13 cellular contexts compared by ENCODE assay signal in the genomic region with DNA sequence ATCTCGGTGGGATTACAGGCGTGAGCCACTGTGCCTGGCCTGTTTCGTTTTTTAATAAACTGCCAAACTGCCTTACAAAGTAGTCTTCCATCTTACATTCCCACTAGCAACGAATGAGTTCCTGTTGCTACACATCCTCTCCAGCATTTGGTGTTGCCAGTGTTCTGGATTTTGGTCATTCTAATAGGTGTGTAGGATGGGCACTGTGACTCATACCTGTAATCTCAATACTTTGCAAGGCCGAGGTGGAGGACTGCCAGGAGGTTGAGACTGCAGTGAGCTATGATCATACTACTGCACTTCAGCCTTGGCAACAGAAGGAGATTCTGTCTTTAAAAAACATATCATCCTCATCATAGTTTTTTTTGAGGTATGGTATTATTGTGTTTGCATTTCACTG. TPM values are rescaled to one million over a fixed set of nuclear protein-coding genes. Genes with fewer than 3 reads are reported as not detected.
A peak's percentile ranks its signal among the peaks of the same experiment; 100 is the strongest.
DNase-seq lines count a peak whose midpoint lies in the region; ATAC-seq and TF ChIP-seq lines count a peak whose summit lies in the region.
"Had no signal": no experiment of that assay in that cellular context is flagged by ENCODE, and none has a peak within 500 bp of the region (broad histone marks: within the 10 kb centered on the region; RNA-seq: fewer than 3 reads in every experiment).

No MANE protein-coding gene starts in this region.

- no peaks in the 10 kb centered on the region for H3K9me3 ChIP-seq in SK-N-SH
- H3K9me3 ChIP-seq in mesenchymal stem cell (ENCODE audit: control insufficient read depth, low read length), result no peaks in the 10 kb centered on the region

- H3K4me2 ChIP-seq in SK-N-SH (no peak overlapping the region), mesenchymal stem cell (ENCODE audit: low read length, poor library complexity, severe bottlenecking) (no peak overlapping the region)

- no peaks in the 10 kb centered on the region for H3K4me1 ChIP-seq in SK-N-SH (ENCODE audit: control insufficient read depth in 1 of 2, insufficient read depth in 2 of 2, low read depth in 1 of 2, low read length in 1 of 2)
- H3K4me1 ChIP-seq in mesenchymal stem cell (ENCODE audit: control insufficient read depth, insufficient read depth, low read depth, low read length), result peaks cover 1% of the 10 kb centered on the region

- H3K4me3 ChIP-seq in SK-N-SH (ENCODE audit: low read depth in 2 of 2, low read length in 1 of 2), result no peak overlapping the region
- no peak overlapping the region for H3K4me3 ChIP-seq in mesenchymal stem cell (ENCODE audit: insufficient read depth in 1 of 2, low read depth in 1 of 2, low read length in 2 of 2)

- POLR2A ChIA-PET in SK-N-SH (lab: Yijun Ruan, JAX), result no interaction called here
- POLR2A ChIA-PET in activated CD4-positive, alpha-beta T cell treated with anti-CD3 and anti-CD28 coated beads, Interleukin-2, amount 10 ng/mL, durations not matched to agents 7 days and 5 days (lab: Charles Lee), result interaction anchor here (0.6 to 0.7 kb wide), 2 partner anchors 91 to 303 kb away, joined by 3 to 8 read pairs; no protein-coding TSS in a partner anchor

- no peak overlapping the region for H2BK120ac ChIP-seq in mesenchymal stem cell (ENCODE audit: low read depth, low read length)

- no peak overlapping the region for H2BK15ac ChIP-seq in mesenchymal stem cell (ENCODE audit: low read depth, poor library complexity, severe bottlenecking)

- no peak overlapping the region for H2AK5ac ChIP-seq in mesenchymal stem cell (ENCODE audit: low read length, severe bottlenecking)

- peak overlapping the region; percentile 56 for H3K27ac Mint-ChIP-seq in nephron progenitor cell
- H3K27ac Mint-ChIP-seq in T-helper 2 cell treated with Interferon-gamma antibody and Interleukin-4, amounts not matched to agents 5 μg/mL and 100 μg/mL, for 36 hours, result no peak overlapping the region
- no peak overlapping the region for H3K27ac Mint-ChIP-seq in activated CD4-positive, alpha-beta T cell treated with anti-CD3 and anti-CD28 coated beads, Interleukin-2, amount 10 ng/mL, durations not matched to agents 7 days and 5 days
- H3K27ac Mint-ChIP-seq: dendritic cell treated with granulocyte-macrophage colony-stimulating factor and Interleukin-4, amounts not matched to agents 40 ng/mL and 50 ng/mL, for 4 days had no signal

- H4K91ac ChIP-seq in mesenchymal stem cell (ENCODE audit: low read length), result no peak overlapping the region

- CTCF ChIA-PET in SK-N-SH (lab: Yijun Ruan, JAX), result interaction anchor here (1.0 to 3.7 kb wide), 5 partner anchors 10 to 124 kb away, joined by 4 to 25 read pairs (median 15); a partner anchor contains a TSS
- CTCF ChIA-PET in activated CD4-positive, alpha-beta T cell treated with anti-CD3 and anti-CD28 coated beads, Interleukin-2, amount 10 ng/mL, durations not matched to agents 7 days and 5 days (lab: Charles Lee), result no interaction called here

- H3K4me3 Mint-ChIP-seq in nephron progenitor cell, result no peak overlapping the region
- H3K4me3 Mint-ChIP-seq in T-helper 2 cell treated with Interferon-gamma antibody and Interleukin-4, amounts not matched to agents 5 μg/mL and 100 μg/mL, for 36 hours, result no peak overlapping the region
- H3K4me3 Mint-ChIP-seq in activated CD4-positive, alpha-beta T cell treated with anti-CD3 and anti-CD28 coated beads, Interleukin-2, amount 10 ng/mL, durations not matched to agents 7 days and 5 days, result no peak overlapping the region
- H3K4me3 Mint-ChIP-seq: dendritic cell treated with granulocyte-macrophage colony-stimulating factor and Interleukin-4, amounts not matched to agents 40 ng/mL and 50 ng/mL, for 4 days had no signal

- H3K9ac ChIP-seq in SK-N-SH (no peak overlapping the region), mesenchymal stem cell (ENCODE audit: low read length) (no peak overlapping the region)

- peaks cover 23% of the 10 kb centered on the region for H3K36me3 Mint-ChIP-seq in nephron progenitor cell (ENCODE audit: low read depth)
- H3K36me3 Mint-ChIP-seq in T-helper 2 cell treated with Interferon-gamma antibody and Interleukin-4, amounts not matched to agents 5 μg/mL and 100 μg/mL, for 36 hours (ENCODE audit: low read depth), result peaks cover 2% of the 10 kb centered on the region
- H3K36me3 Mint-ChIP-seq in activated CD4-positive, alpha-beta T cell treated with anti-CD3 and anti-CD28 coated beads, Interleukin-2, amount 10 ng/mL, durations not matched to agents 7 days and 5 days (ENCODE audit: low read depth), result peaks cover 3% of the 10 kb centered on the region

- no peaks in the 10 kb centered on the region for H3K27me3 Mint-ChIP-seq in nephron progenitor cell (ENCODE audit: low read depth, poor library complexity)
- no peaks in the 10 kb centered on the region for H3K27me3 Mint-ChIP-seq in T-helper 2 cell treated with Interferon-gamma antibody and Interleukin-4, amounts not matched to agents 5 μg/mL and 100 μg/mL, for 36 hours (ENCODE audit: low read depth)
- no peaks in the 10 kb centered on the region for H3K27me3 Mint-ChIP-seq in activated CD4-positive, alpha-beta T cell treated with anti-CD3 and anti-CD28 coated beads, Interleukin-2, amount 10 ng/mL, durations not matched to agents 7 days and 5 days
- H3K27me3 Mint-ChIP-seq: dendritic cell treated with granulocyte-macrophage colony-stimulating factor and Interleukin-4, amounts not matched to agents 40 ng/mL and 50 ng/mL, for 4 days had no signal

- no peaks in the 10 kb centered on the region for H3K9me3 Mint-ChIP-seq in nephron progenitor cell
- no peaks in the 10 kb centered on the region for H3K9me3 Mint-ChIP-seq in T-helper 2 cell treated with Interferon-gamma antibody and Interleukin-4, amounts not matched to agents 5 μg/mL and 100 μg/mL, for 36 hours
- H3K9me3 Mint-ChIP-seq in activated CD4-positive, alpha-beta T cell treated with anti-CD3 and anti-CD28 coated beads, Interleukin-2, amount 10 ng/mL, durations not matched to agents 7 days and 5 days, result no peaks in the 10 kb centered on the region
- H3K9me3 Mint-ChIP-seq: dendritic cell treated with granulocyte-macrophage colony-stimulating factor and Interleukin-4, amounts not matched to agents 40 ng/mL and 50 ng/mL, for 4 days had no signal

- no peaks in the 10 kb centered on the region for H3K4me1 Mint-ChIP-seq in nephron progenitor cell
- H3K4me1 Mint-ChIP-seq in T-helper 2 cell treated with Interferon-gamma antibody and Interleukin-4, amounts not matched to agents 5 μg/mL and 100 μg/mL, for 36 hours (ENCODE audit: low read depth), result peaks cover 3% of the 10 kb centered on the region
- no peaks in the 10 kb centered on the region for H3K4me1 Mint-ChIP-seq in activated CD4-positive, alpha-beta T cell treated with anti-CD3 and anti-CD28 coated beads, Interleukin-2, amount 10 ng/mL, durations not matched to agents 7 days and 5 days

- H3K23ac ChIP-seq in mesenchymal stem cell (ENCODE audit: low read length in 2 of 2), result no peak overlapping the region

- H3F3A ChIP-seq in SK-N-SH (replicated peaks; ENCODE audit: insufficient read depth), result peaks cover 29% of the 10 kb centered on the region

- H3K14ac ChIP-seq in mesenchymal stem cell (ENCODE audit: low read length in 2 of 2), result no peak overlapping the region

- no peak overlapping the region for H2BK12ac ChIP-seq in mesenchymal stem cell (ENCODE audit: low read length in 2 of 2)

- H3K27me3 ChIP-seq in SK-N-SH (ENCODE audit: insufficient read depth), result no peaks in the 10 kb centered on the region
- H3K27me3 ChIP-seq in mesenchymal stem cell (ENCODE audit: control insufficient read depth in 1 of 2, insufficient read depth in 1 of 2, low read length in 2 of 2), result no peaks in the 10 kb centered on the region

- H2AFZ ChIP-seq in SK-N-SH (ENCODE audit: low read depth), result no peak overlapping the region
- no peak overlapping the region for H2AFZ ChIP-seq in mesenchymal stem cell (ENCODE audit: low read depth, low read length)

- no peaks in the 10 kb centered on the region for H4K20me1 ChIP-seq in SK-N-SH (ENCODE audit: insufficient read depth)

- H3K27ac ChIP-seq in SK-N-SH (ENCODE audit: low read depth in 2 of 2, low read length in 1 of 2) (no peak overlapping the region), mesenchymal stem cell (ENCODE audit: low read length, poor library complexity, severe bottlenecking) (no peak overlapping the region)

- H3K79me2 ChIP-seq in SK-N-SH (ENCODE audit: insufficient read depth), result no peaks in the 10 kb centered on the region; the same call in 1 of the 2 replicates

- H4K8ac ChIP-seq in mesenchymal stem cell (ENCODE audit: low read length), result no peak overlapping the region

- no peak overlapping the region for H2BK5ac ChIP-seq in mesenchymal stem cell (ENCODE audit: low read depth, low read length, poor library complexity, severe bottlenecking)

- DNase-seq in SK-N-SH, result no peak
- DNase-seq in nephron progenitor cell, result no peak
- no peak for DNase-seq in mesenchymal stem cell
- DNase-seq in T-helper 2 cell treated with Interferon-gamma antibody and Interleukin-4, amounts not matched to agents 5 μg/mL and 100 μg/mL, for 36 hours (ENCODE audit: low spot score), result no peak
- DNase-seq in activated CD4-positive, alpha-beta T cell treated with anti-CD3 and anti-CD28 coated beads, Interleukin-2, amount 10 ng/mL, durations not matched to agents 7 days and 5 days, result no peak
- DNase-seq: activated CD8-positive, alpha-beta memory T cell treated with anti-CD3 and anti-CD28 coated beads, Interleukin-2, amount 50 U/mL, for 4 hours; H7; MM.1S; retina; SHP77 had no signal

- no peak overlapping the region for H3K18ac ChIP-seq in mesenchymal stem cell (ENCODE audit: low read depth in 1 of 2, low read length in 2 of 2)

- WGBS in SK-N-SH (ENCODE audit: low lambda C conversion rate), result 78% methylated on average over 5 of the region's 5 CpGs
- WGBS in mesenchymal stem cell, result 96% methylated on average over 3 of the region's 5 CpGs

- no peak for TF ChIP-seq EP300 in SK-N-SH (IDR thresholded peaks at IDR 0.05; ENCODE audit: borderline replicate concordance in 1 of 2, low read depth in 1 of 2, low read length in 1 of 2)

- ATAC-seq in GM18868 (IDR thresholded peaks at IDR 0.05; ENCODE audit: unreplicated experiment), result peak; percentile 91
- peak; percentile 75 for ATAC-seq in HG02642 (IDR thresholded peaks at IDR 0.05; ENCODE audit: poor library complexity, unreplicated experiment)

- H3K9me2 ChIP-seq in SK-N-SH, result no peaks in the 10 kb centered on the region

- TF ChIP-seq CTCF in SK-N-SH (IDR thresholded peaks at IDR 0.05) (no peak), nephron progenitor cell (IDR thresholded peaks at IDR 0.05) (no peak)

- H3K36me3 ChIP-seq in SK-N-SH (replicated peaks in 1 of 2; ENCODE audit: control insufficient read depth in 1 of 2, insufficient read depth in 2 of 2, low read length in 1 of 2) (peaks cover 0 to 11% of the 10 kb centered on the region in 2 experiments), mesenchymal stem cell (ENCODE audit: control insufficient read depth in 1 of 2, insufficient read depth in 2 of 2, low read depth in 1 of 2, low read length in 2 of 2) (peaks cover 3 to 17% of the 10 kb centered on the region in 2 experiments)

- TF ChIP-seq RAD21 in SK-N-SH (IDR thresholded peaks at IDR 0.05; ENCODE audit: low read length), result no peak

- H3K4ac ChIP-seq in mesenchymal stem cell (ENCODE audit: low read depth in 1 of 2, low read length in 2 of 2), result peak overlapping the region in 1 of 2 experiments; percentile 51

- H3K79me1 ChIP-seq in mesenchymal stem cell (replicated peaks; ENCODE audit: low read length, poor library complexity, severe bottlenecking), result peaks cover 3% of the 10 kb centered on the region

RNA-seq across cellular contexts. Expression of a gene that starts 21.4 kb away (rescaled TPM):
- 5.6 and 6.5 TPM in 2 replicates for polyA plus RNA-seq in SK-N-SH (2012; rRNA removed)
- polyA plus RNA-seq in SK-N-SH (2012; cell fraction: cytosol; rRNA removed), result 7.5 and 8.8 TPM in 2 replicates
- 5.7 and 10.8 TPM in 2 replicates for polyA plus RNA-seq in SK-N-SH (2012; cell fraction: nucleus; rRNA removed)
- 9.5 TPM for polyA plus RNA-seq in mesenchymal stem cell (2013, experiment 1 of 2)
- polyA plus RNA-seq in mesenchymal stem cell (2013, experiment 2 of 2), result 9.7 TPM
- total RNA-seq in activated CD4-positive, alpha-beta T cell treated with anti-CD3 and anti-CD28 coated beads, Interleukin-2, amount 10 ng/mL, durations not matched to agents 7 days and 5 days, result 10 to 100 TPM; 30.2 to 32.6 TPM
